ENCODE assay signal across 27 cellular contexts in genomic region chr11:105667441-105667840, GRCh38. TPM values are rescaled to one million over a fixed set of nuclear protein-coding genes. Genes with fewer than 3 reads are reported as not detected.
DNase-seq lines count a peak whose midpoint lies in the region; ATAC-seq, FAIRE-seq and TF ChIP-seq lines count a peak whose summit lies in the region.
"Had no signal": no experiment of that assay in that cellular context is flagged by ENCODE, and none has a peak within 500 bp of the region (broad histone marks: within the 10 kb centered on the region; RNA-seq: fewer than 3 reads in every experiment).

No MANE protein-coding gene starts in this region.

- no peak overlapping the region for H4K5ac ChIP-seq in IMR-90 (ENCODE audit: low read depth, low read length)

- H3K79me2 ChIP-seq in HepG2 (ENCODE audit: insufficient read depth, low read length) = no peaks in the 10 kb centered on the region

- no peak overlapping the region for H3K27ac ChIP-seq in HepG2 (ENCODE audit: extremely low read length, insufficient read depth, low read length)
- no peak overlapping the region for H3K27ac ChIP-seq in right lobe of liver
- no peak overlapping the region for H3K27ac ChIP-seq in IMR-90 (ENCODE audit: insufficient read depth, low read length)
- H3K27ac ChIP-seq: 22Rv1, BLaER1 had no signal

- dilution Hi-C loops in IMR-90 (cut with HindIII; ENCODE audit: low sequenced_read_pairs, unreplicated experiment) = no loop called here

- no peak overlapping the region for H2BK15ac ChIP-seq in IMR-90 (ENCODE audit: low read depth, low read length)

- H3K14ac ChIP-seq in IMR-90 (replicated peaks; ENCODE audit: low read depth, low read length) = no peak overlapping the region

- POLR2A ChIA-PET in HepG2 (lab: Yijun Ruan, JAX) = no interaction called here
- POLR2A ChIA-PET in IMR-90 (lab: Charles Lee; ENCODE audit: unreplicated experiment) = no interaction called here

- no peak overlapping the region for H3K23ac ChIP-seq in IMR-90 (ENCODE audit: low read depth, low read length)

- no peaks in the 10 kb centered on the region for H3K9me1 ChIP-seq in IMR-90 (ENCODE audit: insufficient read depth, low read length)

- no peak for ATAC-seq in HepG2
- ATAC-seq in right lobe of liver = no peak
- ATAC-seq in IMR-90 (ENCODE audit: low read depth) = no peak
- no peak for ATAC-seq in GM21737 (IDR thresholded peaks at IDR 0.05; ENCODE audit: unreplicated experiment)

- H3K36me3 ChIP-seq in HepG2 (replicated peaks in 1 of 2; ENCODE audit: control insufficient read depth in 1 of 2, insufficient read depth in 2 of 2, low read length in 2 of 2) (no peaks in the 10 kb centered on the region), right lobe of liver (no peaks in the 10 kb centered on the region), IMR-90 (ENCODE audit: control insufficient read depth, insufficient read depth, low read length) (no peaks in the 10 kb centered on the region)
- H3K36me3 ChIP-seq: BE2C, BLaER1 had no signal

- H3K4me2 ChIP-seq in HepG2 (ENCODE audit: low read depth, low read length) (no peak overlapping the region), IMR-90 (ENCODE audit: low read depth, low read length) (no peak overlapping the region)
- H3K4me2 ChIP-seq: BLaER1 had no signal

- intact Hi-C loops in HepG2 (cut with micrococcal nuclease; ENCODE audit: unreplicated experiment) (no loop called here), right lobe of liver (cut with DNase I) (no loop called here), IMR-90 (cut with micrococcal nuclease) (no loop called here)

- TF ChIP-seq CTCF in HepG2 (CRISPR knock-in tag; IDR thresholded peaks at IDR 0.05) (no peak), right lobe of liver (IDR thresholded peaks at IDR 0.05) (no peak), IMR-90 (conservative IDR thresholded peaks at IDR 0.05; ENCODE audit: low read depth, low read length) (no peak)

- no peak overlapping the region for H2AK5ac ChIP-seq in IMR-90 (ENCODE audit: low read depth, low read length)

- FAIRE-seq in HepG2 (lab: Jason Lieb, UNC) (no peak), frontal cortex (lab: Jason Lieb, UNC) (peak; percentile 42), GM19239 (lab: Jason Lieb, UNC) (no peak)
- FAIRE-seq: GM12891 had no signal

- H2BK20ac ChIP-seq in IMR-90 (ENCODE audit: low read depth, low read length) = no peak overlapping the region

- DNase-seq in HepG2 (ENCODE audit: low spot score) = no peak
- DNase-seq in right lobe of liver = no peak
- DNase-seq in IMR-90 = no peak
- DNase-seq in frontal cortex (ENCODE audit: low spot score in 2 of 2) = no peak
- DNase-seq in GM19239 (ENCODE audit: insufficient read length, low spot score) = no peak
- DNase-seq: ACHN; BE2C; C1 segment of cervical spinal cord; CD4-positive, alpha-beta memory T cell; CD4-positive, CD25-positive, alpha-beta regulatory T cell; CD8-positive, alpha-beta memory T cell; COR-L47; DMS 273 treated with DMSO at 0.1 percent for 48 hours; DMS153; DMS53; DMS79; DND-41; EL; GF-D8 had no signal

- no peaks in the 10 kb centered on the region for H3K9me3 ChIP-seq in HepG2 (ENCODE audit: low read length)
- no peaks in the 10 kb centered on the region for H3K9me3 ChIP-seq in right lobe of liver
- no peaks in the 10 kb centered on the region for H3K9me3 ChIP-seq in IMR-90 (ENCODE audit: control insufficient read depth, insufficient read depth, low read length)
- H3K9me3 ChIP-seq: BE2C, BLaER1 had no signal

- H4K91ac ChIP-seq in IMR-90 (ENCODE audit: insufficient read depth, low read depth, low read length) = no peak overlapping the region

- CTCF ChIA-PET in HepG2 (lab: Yijun Ruan, JAX; ENCODE audit: low intra/inter-chr PET ratio, low total read pairs) = no interaction called here
- CTCF ChIA-PET in IMR-90 (lab: Yijun Ruan, JAX) = no interaction called here

- no peak overlapping the region for H2BK5ac ChIP-seq in IMR-90 (ENCODE audit: low read depth, low read length, poor library complexity, severe bottlenecking)

- no peaks in the 10 kb centered on the region for H3K4me1 ChIP-seq in HepG2 (ENCODE audit: insufficient read depth, low read length)
- H3K4me1 ChIP-seq in right lobe of liver = no peaks in the 10 kb centered on the region
- H3K4me1 ChIP-seq in IMR-90 (ENCODE audit: control insufficient read depth, insufficient read depth, low read length) = no peaks in the 10 kb centered on the region
- H3K4me1 ChIP-seq: BE2C, BLaER1 had no signal

- no peak overlapping the region for H2BK120ac ChIP-seq in IMR-90 (ENCODE audit: low read depth, low read length)

- no peak overlapping the region for H3K4ac ChIP-seq in IMR-90 (ENCODE audit: low read depth, low read length)

- in situ Hi-C loops in HepG2 (cut with HindIII; ENCODE audit: extremely low pct_ligation_motif_present, low pct_unique_long_range_greater_than_20kb) = no loop called here
- in situ Hi-C loops in IMR-90 (cut with MboI; ENCODE audit: low sequenced_read_pairs) = no loop called here

- BruUV-seq in HepG2 (replicated peaks; lab: Mats Ljungman, UMichigan) (no TSS peak), IMR-90 (replicated peaks; lab: Mats Ljungman, UMichigan) (no TSS peak)

- H3K27me3 ChIP-seq in HepG2 (ENCODE audit: control insufficient read depth in 1 of 2, insufficient read depth in 2 of 2, low read length in 2 of 2) (no peaks in the 10 kb centered on the region), right lobe of liver (no peaks in the 10 kb centered on the region), IMR-90 (ENCODE audit: control insufficient read depth, insufficient read depth, low read length) (no peaks in the 10 kb centered on the region)
- H3K27me3 ChIP-seq: BE2C, BLaER1 had no signal

- H2AK9ac ChIP-seq in IMR-90 (replicated peaks; ENCODE audit: low read depth, low read length, poor library complexity) = no peak overlapping the region

- H3K9ac ChIP-seq in HepG2 (ENCODE audit: insufficient read depth, low read depth, low read length) = no peak overlapping the region
- H3K9ac ChIP-seq in IMR-90 (ENCODE audit: low read depth, low read length) = no peak overlapping the region
- H3K9ac ChIP-seq: BLaER1 had no signal

- no peak for TF ChIP-seq EP300 in HepG2 (IDR thresholded peaks at IDR 0.05; ENCODE audit: low read depth in 2 of 2, low read length in 2 of 2)
- no peak for TF ChIP-seq EP300 in HepG2 (CRISPR knock-in tag; IDR thresholded peaks at IDR 0.05; ENCODE audit: borderline replicate concordance)

- no peak for TF ChIP-seq POLR2A in HepG2 (IDR thresholded peaks at IDR 0.05; ENCODE audit: insufficient read depth in 1 of 2, low read depth in 2 of 2, low read length in 2 of 2)
- TF ChIP-seq POLR2A in right lobe of liver (IDR thresholded peaks at IDR 0.05) = no peak
- TF ChIP-seq POLR2A in IMR-90 (IDR thresholded peaks at IDR 0.05; ENCODE audit: low read depth, low read length) = no peak

- no peak overlapping the region for H3K18ac ChIP-seq in IMR-90 (ENCODE audit: low read depth, low read length)

- 26% methylated on average over 1 of the region's 1 CpG for WGBS in HepG2 (ENCODE audit: low lambda C conversion rate)
- WGBS in right lobe of liver (ENCODE audit: insufficient coverage, low coverage, low lambda C conversion rate, missing lambda C conversion rate) = 83% methylated on average over 1 of the region's 1 CpG
- WGBS in IMR-90 (ENCODE audit: extremely low coverage in 2 of 2, insufficient read length in 1 of 2), 2 experiments = no CpG with 5 or more reads among the region's 1 CpG

- no peak overlapping the region for H3K56ac ChIP-seq in IMR-90 (ENCODE audit: extremely low read depth, insufficient read depth, low read length)

- no peaks in the 10 kb centered on the region for H3K79me1 ChIP-seq in IMR-90 (ENCODE audit: low read depth in 1 of 2, low read length in 2 of 2)

- no peaks in the 10 kb centered on the region for H4K20me1 ChIP-seq in HepG2 (ENCODE audit: insufficient read depth, low read length)
- H4K20me1 ChIP-seq in IMR-90 (ENCODE audit: insufficient read depth, low read length) = no peaks in the 10 kb centered on the region
- H4K20me1 ChIP-seq: BLaER1 had no signal

- no peak overlapping the region for H3K4me3 ChIP-seq in HepG2 (replicated peaks in 1 of 3; ENCODE audit: insufficient read depth in 1 of 3, low read depth in 2 of 3, low read length in 3 of 3)
- no peak overlapping the region for H3K4me3 ChIP-seq in right lobe of liver
- no peak overlapping the region for H3K4me3 ChIP-seq in IMR-90 (ENCODE audit: insufficient read depth, low read depth, low read length)
- H3K4me3 ChIP-seq: BLaER1 had no signal

- H2AFZ ChIP-seq in HepG2 (ENCODE audit: low read length) (no peak overlapping the region), IMR-90 (replicated peaks; ENCODE audit: low read length, poor library complexity) (no peak overlapping the region)

- H4K8ac ChIP-seq in IMR-90 (ENCODE audit: low read depth in 2 of 2, low read length in 2 of 2) = no peak overlapping the region

- TF ChIP-seq RAD21 in HepG2 (CRISPR knock-in tag; IDR thresholded peaks at IDR 0.05) (no peak), IMR-90 (IDR thresholded peaks at IDR 0.05; ENCODE audit: low read length) (no peak)

RNA-seq across cellular contexts. Expression of gene GRIA4, which starts 57.6 kb away (rescaled TPM):
- not detected in 2 replicates for total RNA-seq in HepG2 (2016; rRNA removed; fragmentation: Illumina TruSeq; extraction: Trizol)
- not detected in 2 replicates for total RNA-seq in HepG2 (2016; cell fraction: cytosol; rRNA removed; fragmentation: Illumina TruSeq; extraction: Trizol; ENCODE audit: low read depth)
- not detected in 2 replicates for total RNA-seq in HepG2 (2016; cell fraction: insoluble cytoplasmic fraction; rRNA removed; fragmentation: Illumina TruSeq; extraction: Trizol)
- total RNA-seq in HepG2 (2016; cell fraction: membrane; rRNA removed; fragmentation: Illumina TruSeq; extraction: Trizol) = not detected in 2 replicates
- total RNA-seq in HepG2 (2016; cell fraction: nucleus; rRNA removed; fragmentation: Illumina TruSeq; extraction: Trizol) = not detected in 2 replicates
- not detected in 2 replicates for polyA plus RNA-seq in HepG2 (2011; rRNA removed)
- polyA plus RNA-seq in HepG2 (2011; cell fraction: cytosol; rRNA removed) = not detected in 2 replicates
- not detected in 2 replicates for polyA plus RNA-seq in HepG2 (2011; cell fraction: nucleus; rRNA removed)
- polyA plus RNA-seq in HepG2 (2012) = 0.04 TPM in 1 of 2 replicates, not detected in the other
- not detected in 2 replicates for polyA plus RNA-seq in HepG2 (2016; cell fraction: cytosol; fragmentation: Illumina TruSeq; extraction: Trizol; ENCODE audit: low read depth)
- not detected in 2 replicates for polyA plus RNA-seq in HepG2 (2016; cell fraction: insoluble cytoplasmic fraction; fragmentation: Illumina TruSeq; extraction: Trizol; ENCODE audit: low read depth)
- polyA plus RNA-seq in HepG2 (2016; cell fraction: membrane; fragmentation: Illumina TruSeq; extraction: Trizol; ENCODE audit: low read depth) = not detected in 2 replicates
- not detected in 2 replicates for polyA plus RNA-seq in HepG2 (2016; cell fraction: nucleus; fragmentation: Illumina TruSeq; extraction: Trizol; ENCODE audit: insufficient read depth, low read depth)
- polyA minus RNA-seq in HepG2 (2011; rRNA and poly(A)+ RNA removed; ENCODE audit: low replicate concordance) = not detected in 2 replicates
- not detected in 2 replicates for polyA minus RNA-seq in HepG2 (2011; cell fraction: cytosol; rRNA and poly(A)+ RNA removed)
- polyA minus RNA-seq in HepG2 (2011; cell fraction: nucleus; rRNA and poly(A)+ RNA removed) = not detected in 2 replicates
- under 1 TPM in 1 of 6 experiments, not detected in 5; 0.24 TPM for total RNA-seq in right lobe of liver
- 0.36 and 0.56 TPM in 2 replicates for total RNA-seq in IMR-90 (2012; rRNA removed)
- 0.14 and 1.0 TPM in 2 replicates for polyA plus RNA-seq in IMR-90 (2012; rRNA removed)
- polyA plus RNA-seq in IMR-90 (2012; cell fraction: cytosol; rRNA removed) = 0.02 and 0.12 TPM in 2 replicates
- polyA plus RNA-seq in IMR-90 (2012; cell fraction: nucleus; rRNA removed; ENCODE audit: low replicate concordance) = 0.03 and 0.14 TPM in 2 replicates
- 63.2 TPM for total RNA-seq in frontal cortex
- total RNA-seq: A172; A673; CD4-positive, alpha-beta memory T cell; CD4-positive, CD25-positive, alpha-beta regulatory T cell; CD8-positive, alpha-beta memory T cell; G401 had no signal
- polyA plus RNA-seq: CD14-positive monocyte; CD4-positive, alpha-beta memory T cell; CD4-positive, CD25-positive, alpha-beta regulatory T cell; CD8-positive, alpha-beta memory T cell had no signal

Comparison
In these comparisons a context has a peak if more than half of its experiments do, and no peak if none do; other contexts are left out.
1. RNA of gene GRIA4, which starts 57.6 kb away (total RNA-seq): 63.2 TPM in frontal cortex (single experiment); 0.36 to 0.56 TPM in IMR-90, not detected in HepG2 and 0.24 TPM in right lobe of liver; every median in the first group is over 10 times any median in the second.